ENCODE assay signal across 15 cellular contexts in the genomic region with DNA sequence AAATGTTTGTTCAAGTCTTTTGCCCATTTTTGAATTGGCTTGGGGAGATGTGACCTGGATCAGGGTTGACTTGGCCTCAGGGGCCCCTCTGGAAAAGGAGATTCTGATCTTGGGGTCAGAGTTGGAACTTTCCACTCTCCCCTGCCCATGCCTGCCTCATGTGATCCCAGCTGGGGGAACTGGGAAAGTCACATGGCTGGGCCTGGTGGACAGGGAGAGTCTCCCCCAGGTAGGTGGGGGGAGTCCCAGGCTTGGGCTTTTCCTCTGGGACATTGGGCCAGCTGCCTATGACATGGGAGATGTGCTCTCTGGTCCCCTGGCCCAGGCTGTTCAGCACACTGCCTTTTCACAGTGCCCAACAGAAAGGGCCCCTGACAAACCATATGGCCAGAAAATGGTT.
DNase-seq lines count a peak whose midpoint lies in the region; ATAC-seq and TF ChIP-seq lines count a peak whose summit lies in the region.
"Had no signal": no experiment of that assay in that cellular context is flagged by ENCODE, and none has a peak within 500 bp of the region (broad histone marks: within the 10 kb centered on the region; RNA-seq: fewer than 3 reads in every experiment).

No MANE protein-coding gene starts in this region.

- no peak overlapping the region for H4K8ac ChIP-seq in trophoblast cell (ENCODE audit: low read depth, low read length)

- H3K36me3 ChIP-seq in RWPE2 (ENCODE audit: low read depth) (no peaks in the 10 kb centered on the region), trophoblast cell (ENCODE audit: control insufficient read depth in 1 of 2, insufficient read depth in 2 of 2, low read length in 2 of 2) (no peaks in the 10 kb centered on the region), smooth muscle cell (ENCODE audit: low read depth) (no peaks in the 10 kb centered on the region), MM.1S (replicated peaks; ENCODE audit: insufficient read depth, low read length) (no peaks in the 10 kb centered on the region)
- H3K36me3 ChIP-seq: BLaER1 treated with 17β-estradiol and CSF1 and Interleukin-3, amounts not matched to agents 10 nM and 100 nM had no signal

- H3K9ac ChIP-seq in trophoblast cell (ENCODE audit: low read length): no peak overlapping the region
- no peak overlapping the region for H3K9ac ChIP-seq in smooth muscle cell (ENCODE audit: low read depth)
- H3K9ac ChIP-seq in MM.1S (ENCODE audit: low read length): no peak overlapping the region
- H3K9ac ChIP-seq: BLaER1 treated with 17β-estradiol and CSF1 and Interleukin-3, amounts not matched to agents 10 nM and 100 nM had no signal

- intact Hi-C loops in right cardiac atrium (cut with DNase I): no loop called here
- intact Hi-C loops in left ventricle myocardium superior (cut with micrococcal nuclease): loop anchor here (10.0 kb wide), 2 partner anchors 86 to 276 kb away; partner anchors contain the start of gene IRGM

- H4K20me1 ChIP-seq in smooth muscle cell (ENCODE audit: low read depth): no peaks in the 10 kb centered on the region
- H4K20me1 ChIP-seq in MM.1S (ENCODE audit: insufficient read depth, low read length): no peaks in the 10 kb centered on the region
- H4K20me1 ChIP-seq: BLaER1 treated with 17β-estradiol and CSF1 and Interleukin-3, amounts not matched to agents 10 nM and 100 nM had no signal

- H2AK5ac ChIP-seq in trophoblast cell (ENCODE audit: low read length): peak overlapping the region; percentile 31

- no peaks in the 10 kb centered on the region for H3K9me3 ChIP-seq in right cardiac atrium (ENCODE audit: control insufficient read depth, low read length)
- no peaks in the 10 kb centered on the region for H3K9me3 ChIP-seq in RWPE2 (ENCODE audit: severe bottlenecking)
- H3K9me3 ChIP-seq in trophoblast cell (ENCODE audit: insufficient read depth, low read depth, low read length): no peaks in the 10 kb centered on the region
- no peaks in the 10 kb centered on the region for H3K9me3 ChIP-seq in smooth muscle cell (replicated peaks; ENCODE audit: low read depth)
- H3K9me3 ChIP-seq in MM.1S (replicated peaks; ENCODE audit: insufficient read depth, low read length): no peaks in the 10 kb centered on the region
- H3K9me3 ChIP-seq: BLaER1 treated with 17β-estradiol and CSF1 and Interleukin-3, amounts not matched to agents 10 nM and 100 nM had no signal

- H3K27ac ChIP-seq in right cardiac atrium (ENCODE audit: low read length): no peak overlapping the region
- H3K27ac ChIP-seq in RWPE2 (ENCODE audit: poor library complexity, severe bottlenecking): no peak overlapping the region
- no peak overlapping the region for H3K27ac ChIP-seq in trophoblast cell (ENCODE audit: low read depth, low read length)
- peak overlapping the region; percentile 51 for H3K27ac ChIP-seq in smooth muscle cell (ENCODE audit: low read depth)
- H3K27ac ChIP-seq in MM.1S (ENCODE audit: low read length): no peak overlapping the region
- H3K27ac ChIP-seq: BLaER1 treated with 17β-estradiol and CSF1 and Interleukin-3, amounts not matched to agents 10 nM and 100 nM; HL-60 had no signal

- H3K4me2 ChIP-seq in trophoblast cell (ENCODE audit: low read length): no peak overlapping the region
- H3K4me2 ChIP-seq in smooth muscle cell: no peak overlapping the region
- H3K4me2 ChIP-seq in MM.1S (ENCODE audit: low read depth, low read length): no peak overlapping the region
- H3K4me2 ChIP-seq: BLaER1 treated with 17β-estradiol and CSF1 and Interleukin-3, amounts not matched to agents 10 nM and 100 nM had no signal

- H3K14ac ChIP-seq in trophoblast cell (ENCODE audit: low read length): peak overlapping the region; percentile 50

- H3F3A ChIP-seq in smooth muscle cell (ENCODE audit: low read depth) (peaks cover 8% of the 10 kb centered on the region), MM.1S (ENCODE audit: insufficient read depth, low read length) (no peaks in the 10 kb centered on the region)

- H3K18ac ChIP-seq in trophoblast cell (ENCODE audit: low read length): peak overlapping the region; percentile 0

- peak in 2 of 3 donors; percentile 6 for DNase-seq in right cardiac atrium
- DNase-seq in left ventricle myocardium superior: no peak
- DNase-seq in RWPE2 (ENCODE audit: low spot score): peak; percentile 38
- DNase-seq in trophoblast cell: no peak
- DNase-seq in smooth muscle cell (lab: John Stamatoyannopoulos, UW; ENCODE audit: unreplicated experiment): no peak
- no peak for DNase-seq in MM.1S
- DNase-seq: Calu3; CD8-positive, alpha-beta T cell; DMS79 treated with DMSO at 0.1 percent for 48 hours; H9 had no signal

- peaks cover 2% of the 10 kb centered on the region for H3K79me2 ChIP-seq in trophoblast cell (ENCODE audit: control insufficient read depth, insufficient read depth, low read length, poor library complexity)
- H3K79me2 ChIP-seq in smooth muscle cell (ENCODE audit: low read depth): no peaks in the 10 kb centered on the region
- no peaks in the 10 kb centered on the region for H3K79me2 ChIP-seq in MM.1S (ENCODE audit: low read length)

- no peaks in the 10 kb centered on the region for H3K9me2 ChIP-seq in MM.1S (replicated peaks; ENCODE audit: insufficient read depth, low read length)

- H2AFZ ChIP-seq in trophoblast cell (ENCODE audit: insufficient read depth, low read length, poor library complexity) (no peak overlapping the region), smooth muscle cell (ENCODE audit: low read depth) (no peak overlapping the region), MM.1S (ENCODE audit: low read length) (no peak overlapping the region)

- no peak overlapping the region for H3K4me3 ChIP-seq in right cardiac atrium (ENCODE audit: low read length)
- no peak overlapping the region for H3K4me3 ChIP-seq in RWPE2 (ENCODE audit: severe bottlenecking)
- no peak overlapping the region for H3K4me3 ChIP-seq in trophoblast cell (ENCODE audit: low read depth, low read length)
- no peak overlapping the region for H3K4me3 ChIP-seq in smooth muscle cell
- H3K4me3 ChIP-seq in MM.1S (ENCODE audit: low read length): no peak overlapping the region
- H3K4me3 ChIP-seq: BLaER1 treated with 17β-estradiol and CSF1 and Interleukin-3, amounts not matched to agents 10 nM and 100 nM; GM12878 had no signal

- peak overlapping the region; percentile 8 for H3K4ac ChIP-seq in trophoblast cell (ENCODE audit: low read depth, low read length)

- H3K79me1 ChIP-seq in trophoblast cell (ENCODE audit: low read length): peaks cover 13% of the 10 kb centered on the region

- peak overlapping the region; percentile 81 for H4K91ac ChIP-seq in trophoblast cell (ENCODE audit: low read depth, low read length)

- TF ChIP-seq CTCF in RWPE2 (IDR thresholded peaks at IDR 0.05; ENCODE audit: poor library complexity, severe bottlenecking) (no peak), smooth muscle cell (IDR thresholded peaks at IDR 0.05; ENCODE audit: borderline replicate concordance, insufficient read depth, poor library complexity, severe bottlenecking) (no peak), MM.1S (IDR thresholded peaks at IDR 0.05; ENCODE audit: low read length) (no peak)

- no peaks in the 10 kb centered on the region for H3K27me3 ChIP-seq in right cardiac atrium (ENCODE audit: control insufficient read depth, insufficient read depth)
- no peaks in the 10 kb centered on the region for H3K27me3 ChIP-seq in RWPE2 (ENCODE audit: insufficient read depth, poor library complexity, severe bottlenecking)
- no peaks in the 10 kb centered on the region for H3K27me3 ChIP-seq in trophoblast cell (ENCODE audit: insufficient read depth, low read length)
- no peaks in the 10 kb centered on the region for H3K27me3 ChIP-seq in smooth muscle cell (ENCODE audit: low read depth)
- H3K27me3 ChIP-seq in MM.1S (replicated peaks; ENCODE audit: insufficient read depth, low read length): no peaks in the 10 kb centered on the region
- H3K27me3 ChIP-seq: BLaER1 treated with 17β-estradiol and CSF1 and Interleukin-3, amounts not matched to agents 10 nM and 100 nM had no signal

- H3K4me1 ChIP-seq in right cardiac atrium (ENCODE audit: control insufficient read depth, insufficient read depth, low read length) (no peaks in the 10 kb centered on the region), RWPE2 (ENCODE audit: insufficient read depth, poor library complexity, severe bottlenecking) (no peaks in the 10 kb centered on the region), trophoblast cell (ENCODE audit: control insufficient read depth in 1 of 2, insufficient read depth in 2 of 2, low read length in 2 of 2) (peaks cover 4 to 6% of the 10 kb centered on the region in 2 experiments), smooth muscle cell (ENCODE audit: low read depth) (no peaks in the 10 kb centered on the region), MM.1S (ENCODE audit: low read length) (no peaks in the 10 kb centered on the region)

- H2BK12ac ChIP-seq in trophoblast cell (ENCODE audit: low read length): peak overlapping the region; percentile 83

- peak overlapping the region; percentile 29 for H2BK5ac ChIP-seq in trophoblast cell (ENCODE audit: low read depth, low read length, poor library complexity)

- H4K12ac ChIP-seq in trophoblast cell (ENCODE audit: low read depth, low read length): no peak overlapping the region

- H3K23ac ChIP-seq in trophoblast cell (ENCODE audit: low read length): no peak overlapping the region

- H2BK120ac ChIP-seq in trophoblast cell (ENCODE audit: insufficient read depth, low read length, poor library complexity): peak overlapping the region; percentile 57

- ATAC-seq in right cardiac atrium: no peak
- no peak for ATAC-seq in left ventricle myocardium superior
- no peak for ATAC-seq in RWPE2 (ENCODE audit: low read depth)
- no peak for ATAC-seq in GM21526 (IDR thresholded peaks at IDR 0.05; ENCODE audit: low FRiP score, unreplicated experiment)
- no peak for ATAC-seq in HG03469 (IDR thresholded peaks at IDR 0.05; ENCODE audit: unreplicated experiment)
- ATAC-seq: CD8-positive, alpha-beta T cell; GM12878 had no signal

Comparison
In these comparisons a context has a peak if more than half of its experiments do, and no peak if none do; other contexts are left out.
1. DNase-seq: peak in right cardiac atrium (2 of 3) and RWPE2 (single experiment); none in left ventricle myocardium superior (single experiment), trophoblast cell (0 of 2), smooth muscle cell (single experiment) and MM.1S (single experiment).